In the genomic region with DNA sequence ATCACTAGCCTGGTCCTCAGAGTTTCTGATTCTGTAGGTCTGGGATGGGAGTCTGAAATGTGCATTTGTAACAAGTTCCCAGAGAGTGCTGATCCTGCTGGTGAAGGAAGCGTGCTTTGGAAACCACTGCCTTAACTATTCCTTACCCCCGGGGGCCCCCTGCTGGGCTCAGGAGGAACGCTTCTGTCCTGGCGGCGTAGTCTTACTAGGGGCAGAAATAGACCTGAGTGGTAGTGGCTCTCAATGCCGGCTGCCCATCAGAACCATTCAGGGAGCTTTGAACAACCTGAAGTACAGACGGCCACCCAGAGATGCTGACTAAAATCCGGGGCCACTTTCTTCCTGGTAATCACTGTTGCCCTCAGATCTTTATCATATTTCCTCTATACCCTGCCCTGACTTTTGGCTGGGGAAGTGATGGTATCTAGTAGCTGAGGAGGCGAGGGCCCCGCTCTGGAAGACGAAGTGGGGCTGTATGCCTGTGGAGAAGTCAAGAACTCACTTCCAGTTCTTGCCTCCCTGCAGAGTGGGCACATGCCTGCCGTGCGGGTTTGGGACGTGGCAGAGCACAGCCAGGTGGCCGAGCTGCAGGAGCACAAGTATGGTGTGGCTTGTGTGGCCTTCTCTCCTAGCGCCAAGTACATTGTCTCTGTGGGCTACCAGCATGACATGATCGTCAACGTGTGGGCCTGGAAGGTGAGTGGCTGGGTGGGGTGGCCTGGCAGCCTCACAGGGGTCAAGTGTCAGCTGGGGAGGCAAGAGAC, we compare ENCODE assay signal across 8 cellular contexts. TPM values are rescaled to one million over a fixed set of nuclear protein-coding genes. Genes with fewer than 3 reads are reported as not detected.
DNase-seq lines count a peak whose midpoint lies in the region; ATAC-seq, FAIRE-seq and TF ChIP-seq lines count a peak whose summit lies in the region.

No MANE protein-coding gene starts in this region.

- no peak for DNase-seq in BJ (ENCODE audit: low read depth)
- DNase-seq in GOT3 (lab: John Stamatoyannopoulos, UW): peak; percentile 18
- DNase-seq in NCI-H460 (ENCODE audit: extremely low read depth, low read depth): peak; percentile 69
- DNase-seq in activated CD4-positive, alpha-beta T cell treated with anti-CD3 and anti-CD28 coated beads for 48 hours: peak; percentile 83
- DNase-seq in choroid plexus epithelial cell (ENCODE audit: low read depth): peak; percentile 91
- DNase-seq in HepG2 (ENCODE audit: low spot score): peak; percentile 69
- DNase-seq in stimulated activated CD4-positive, alpha-beta T cell treated with anti-CD3 and anti-CD28 coated beads, TNF-alpha, amount 100 ng/mL, for 24 hours (ENCODE audit: low read depth in 3 of 3): peak; percentile 58 to 72 (median 62)

- peak; percentile 95 for TF ChIP-seq RAD21 in HepG2 (CRISPR knock-in tag; IDR thresholded peaks at IDR 0.05)

- no peaks in the 10 kb centered on the region for H4K20me1 ChIP-seq in HepG2 (ENCODE audit: insufficient read depth, low read length)

- H3K36me3 ChIP-seq in BJ (ENCODE audit: control insufficient read depth, insufficient read depth, low read length): peaks cover 20% of the 10 kb centered on the region
- peaks cover 3 to 10% of the 10 kb centered on the region in 2 experiments; a peak in 1 of 5 replicates for H3K36me3 ChIP-seq in HepG2 (replicated peaks in 1 of 2; ENCODE audit: control insufficient read depth in 1 of 2, insufficient read depth in 2 of 2, low read length in 2 of 2)

- TF ChIP-seq POLR2A in HepG2 (IDR thresholded peaks at IDR 0.05; ENCODE audit: insufficient read depth in 1 of 2, low read depth in 2 of 2, low read length in 2 of 2): no peak

- no peaks in the 10 kb centered on the region for H3K9me3 ChIP-seq in HepG2 (ENCODE audit: low read length)

- CTCF ChIA-PET in BJ (lab: Yijun Ruan, JAX) (interaction anchor here (0.5 to 12.9 kb wide), 28 partner anchors 10 to 369 kb away, joined by 3 to 330 read pairs (median 4); a partner anchor contains a TSS), HepG2 (lab: Yijun Ruan, JAX; ENCODE audit: low intra/inter-chr PET ratio, low total read pairs) (interaction anchor here (4.8 kb wide), 1 partner anchor 39 kb away, joined by 98 read pairs; a partner anchor contains a TSS)

- peak; percentile 88 for FAIRE-seq in HepG2 (lab: Jason Lieb, UNC)

- no peak overlapping the region for H3K4me2 ChIP-seq in HepG2 (ENCODE audit: low read depth, low read length)

- no peak overlapping the region for H3K9ac ChIP-seq in HepG2 (ENCODE audit: insufficient read depth, low read depth, low read length)

- TF ChIP-seq EP300 in HepG2 (IDR thresholded peaks at IDR 0.05; ENCODE audit: low read depth in 2 of 2, low read length in 2 of 2) (no peak), HepG2 (CRISPR knock-in tag; IDR thresholded peaks at IDR 0.05; ENCODE audit: borderline replicate concordance) (no peak)

- intact Hi-C loops in HepG2 (cut with micrococcal nuclease; ENCODE audit: unreplicated experiment): loop anchor here (1.0 to 5.0 kb wide), 2 partner anchors 39 to 249 kb away; no protein-coding TSS in a partner anchor

- BruUV-seq in HepG2 (replicated peaks; lab: Mats Ljungman, UMichigan): no TSS peak

- TF ChIP-seq CTCF in BJ (IDR thresholded peaks at IDR 0.05; ENCODE audit: insufficient read depth, low read depth, low read length): peak; percentile 95
- peak; percentile 92 for TF ChIP-seq CTCF in choroid plexus epithelial cell (conservative IDR thresholded peaks at IDR 0.05; ENCODE audit: low read depth, low read length)
- peak; percentile 88 for TF ChIP-seq CTCF in HepG2 (CRISPR knock-in tag; IDR thresholded peaks at IDR 0.05)

- 27% methylated on average over 9 of the region's 18 CpGs for WGBS in HepG2 (ENCODE audit: low lambda C conversion rate)

- no peak overlapping the region for H2AFZ ChIP-seq in HepG2 (ENCODE audit: low read length)

- H3K4me1 ChIP-seq in HepG2 (ENCODE audit: insufficient read depth, low read length): no peaks in the 10 kb centered on the region

- H3K27ac ChIP-seq in HepG2 (ENCODE audit: extremely low read length, insufficient read depth, low read length): no peak overlapping the region

- POLR2A ChIA-PET in BJ (lab: Charles Lee) (no interaction called here), HepG2 (lab: Yijun Ruan, JAX) (interaction anchor here (1.4 to 3.4 kb wide), 2 partner anchors 38 to 267 kb away, joined by 3 to 20 read pairs; a partner anchor contains a TSS)

- H3K27me3 ChIP-seq in BJ (ENCODE audit: control insufficient read depth, insufficient read depth, low read length) (no peaks in the 10 kb centered on the region), HepG2 (ENCODE audit: control insufficient read depth in 1 of 2, insufficient read depth in 2 of 2, low read length in 2 of 2) (no peaks in the 10 kb centered on the region)

- ATAC-seq in HepG2 (peak; percentile 93), GM19467 (IDR thresholded peaks at IDR 0.05; ENCODE audit: unreplicated experiment) (no peak)

- in situ Hi-C loops in HepG2 (cut with HindIII; ENCODE audit: extremely low pct_ligation_motif_present, low pct_unique_long_range_greater_than_20kb): loop anchor here (5.0 kb wide), 1 partner anchor 39 kb away; a partner anchor contains a TSS

- no peaks in the 10 kb centered on the region for H3K79me2 ChIP-seq in HepG2 (ENCODE audit: insufficient read depth, low read length)

- H3K4me3 ChIP-seq in BJ (ENCODE audit: low read depth, low read length) (no peak overlapping the region), choroid plexus epithelial cell (ENCODE audit: low read depth, low read length) (no peak overlapping the region), HepG2 (replicated peaks in 1 of 3; ENCODE audit: insufficient read depth in 1 of 3, low read depth in 2 of 3, low read length in 3 of 3) (no peak overlapping the region)

RNA-seq across cellular contexts. Expression of a gene that starts 16.3 kb away (rescaled TPM):
- 2.8 and 3.4 TPM in 2 replicates for polyA plus RNA-seq in BJ (2011; rRNA removed)
- polyA minus RNA-seq in BJ (2011; rRNA and poly(A)+ RNA removed): 1.0 and 1.6 TPM in 2 replicates
- total RNA-seq in NCI-H460 (2014; rRNA removed; shearing (Covaris generic)): 3.1 TPM in 2 replicates
- polyA plus RNA-seq in NCI-H460 (2014; cell fraction: nucleus; rRNA removed): 18.1 and 20.6 TPM in 2 replicates
- total RNA-seq in HepG2 (2016; rRNA removed; fragmentation: Illumina TruSeq; extraction: Trizol): 5.4 and 7.1 TPM in 2 replicates
- total RNA-seq in HepG2 (2016; cell fraction: cytosol; rRNA removed; fragmentation: Illumina TruSeq; extraction: Trizol; ENCODE audit: low read depth): 0.40 and 0.53 TPM in 2 replicates
- total RNA-seq in HepG2 (2016; cell fraction: insoluble cytoplasmic fraction; rRNA removed; fragmentation: Illumina TruSeq; extraction: Trizol): 6.2 and 6.5 TPM in 2 replicates
- total RNA-seq in HepG2 (2016; cell fraction: membrane; rRNA removed; fragmentation: Illumina TruSeq; extraction: Trizol): 2.0 and 2.1 TPM in 2 replicates
- total RNA-seq in HepG2 (2016; cell fraction: nucleus; rRNA removed; fragmentation: Illumina TruSeq; extraction: Trizol): 7.6 and 8.2 TPM in 2 replicates
- polyA plus RNA-seq in HepG2 (2011; rRNA removed): 6.4 and 7.2 TPM in 2 replicates
- 4.5 and 4.9 TPM in 2 replicates for polyA plus RNA-seq in HepG2 (2011; cell fraction: cytosol; rRNA removed)
- polyA plus RNA-seq in HepG2 (2011; cell fraction: nucleus; rRNA removed): 22.2 and 32.3 TPM in 2 replicates
- polyA plus RNA-seq in HepG2 (2012): 3.7 and 5.4 TPM in 2 replicates
- 2.3 TPM in 2 replicates for polyA plus RNA-seq in HepG2 (2016; cell fraction: cytosol; fragmentation: Illumina TruSeq; extraction: Trizol; ENCODE audit: low read depth)
- polyA plus RNA-seq in HepG2 (2016; cell fraction: insoluble cytoplasmic fraction; fragmentation: Illumina TruSeq; extraction: Trizol; ENCODE audit: low read depth): 5.3 and 6.2 TPM in 2 replicates
- 2.5 and 2.6 TPM in 2 replicates for polyA plus RNA-seq in HepG2 (2016; cell fraction: membrane; fragmentation: Illumina TruSeq; extraction: Trizol; ENCODE audit: low read depth)
- polyA plus RNA-seq in HepG2 (2016; cell fraction: nucleus; fragmentation: Illumina TruSeq; extraction: Trizol; ENCODE audit: insufficient read depth, low read depth): 17.3 and 19.5 TPM in 2 replicates
- 7.1 and 9.6 TPM in 2 replicates for polyA minus RNA-seq in HepG2 (2011; rRNA and poly(A)+ RNA removed; ENCODE audit: low replicate concordance)
- polyA minus RNA-seq in HepG2 (2011; cell fraction: cytosol; rRNA and poly(A)+ RNA removed): 1.2 and 4.6 TPM in 2 replicates
- polyA minus RNA-seq in HepG2 (2011; cell fraction: nucleus; rRNA and poly(A)+ RNA removed): 3.2 and 8.8 TPM in 2 replicates

RNA-seq across cellular contexts. Expression of a gene that starts 27.0 kb away (rescaled TPM):
- polyA plus RNA-seq in BJ (2011; rRNA removed): 2.1 and 2.4 TPM in 2 replicates
- 0.21 and 0.43 TPM in 2 replicates for polyA minus RNA-seq in BJ (2011; rRNA and poly(A)+ RNA removed)
- total RNA-seq in NCI-H460 (2014; rRNA removed; shearing (Covaris generic)): 1.7 and 4.0 TPM in 2 replicates
- polyA plus RNA-seq in NCI-H460 (2014; cell fraction: nucleus; rRNA removed): 32.5 and 37.6 TPM in 2 replicates
- 0.55 and 5.1 TPM in 2 replicates for total RNA-seq in HepG2 (2016; rRNA removed; fragmentation: Illumina TruSeq; extraction: Trizol)
- 1.1 and 1.6 TPM in 2 replicates for total RNA-seq in HepG2 (2016; cell fraction: cytosol; rRNA removed; fragmentation: Illumina TruSeq; extraction: Trizol; ENCODE audit: low read depth)
- total RNA-seq in HepG2 (2016; cell fraction: insoluble cytoplasmic fraction; rRNA removed; fragmentation: Illumina TruSeq; extraction: Trizol): 0.88 and 2.9 TPM in 2 replicates
- 0.55 and 1.1 TPM in 2 replicates for total RNA-seq in HepG2 (2016; cell fraction: membrane; rRNA removed; fragmentation: Illumina TruSeq; extraction: Trizol)
- 4.1 and 4.8 TPM in 2 replicates for total RNA-seq in HepG2 (2016; cell fraction: nucleus; rRNA removed; fragmentation: Illumina TruSeq; extraction: Trizol)
- 8.0 and 10.2 TPM in 2 replicates for polyA plus RNA-seq in HepG2 (2011; rRNA removed)
- polyA plus RNA-seq in HepG2 (2011; cell fraction: cytosol; rRNA removed): 1.2 and 1.9 TPM in 2 replicates
- 51.3 and 67.9 TPM in 2 replicates for polyA plus RNA-seq in HepG2 (2011; cell fraction: nucleus; rRNA removed)
- 2.9 and 3.7 TPM in 2 replicates for polyA plus RNA-seq in HepG2 (2012)
- polyA plus RNA-seq in HepG2 (2016; cell fraction: cytosol; fragmentation: Illumina TruSeq; extraction: Trizol; ENCODE audit: low read depth): 0.61 and 1.4 TPM in 2 replicates
- polyA plus RNA-seq in HepG2 (2016; cell fraction: insoluble cytoplasmic fraction; fragmentation: Illumina TruSeq; extraction: Trizol; ENCODE audit: low read depth): 0.63 and 1.2 TPM in 2 replicates
- 1.0 and 1.5 TPM in 2 replicates for polyA plus RNA-seq in HepG2 (2016; cell fraction: membrane; fragmentation: Illumina TruSeq; extraction: Trizol; ENCODE audit: low read depth)
- polyA plus RNA-seq in HepG2 (2016; cell fraction: nucleus; fragmentation: Illumina TruSeq; extraction: Trizol; ENCODE audit: insufficient read depth, low read depth): 15.6 and 20.4 TPM in 2 replicates
- 1.1 and 2.7 TPM in 2 replicates for polyA minus RNA-seq in HepG2 (2011; rRNA and poly(A)+ RNA removed; ENCODE audit: low replicate concordance)
- 2.2 TPM in 1 of 2 replicates, not detected in the other for polyA minus RNA-seq in HepG2 (2011; cell fraction: cytosol; rRNA and poly(A)+ RNA removed)
- polyA minus RNA-seq in HepG2 (2011; cell fraction: nucleus; rRNA and poly(A)+ RNA removed): 4.4 and 4.6 TPM in 2 replicates

RNA-seq across cellular contexts. Expression of a gene that starts 37.3 kb away (rescaled TPM):
- polyA plus RNA-seq in BJ (2011; rRNA removed): 4.8 and 8.3 TPM in 2 replicates
- polyA minus RNA-seq in BJ (2011; rRNA and poly(A)+ RNA removed): 20.9 and 26.7 TPM in 2 replicates
- 8.2 and 9.0 TPM in 2 replicates for total RNA-seq in NCI-H460 (2014; rRNA removed; shearing (Covaris generic))
- 30.8 and 37.5 TPM in 2 replicates for polyA plus RNA-seq in NCI-H460 (2014; cell fraction: nucleus; rRNA removed)
- total RNA-seq in HepG2 (2016; rRNA removed; fragmentation: Illumina TruSeq; extraction: Trizol): 3.9 and 7.3 TPM in 2 replicates
- total RNA-seq in HepG2 (2016; cell fraction: cytosol; rRNA removed; fragmentation: Illumina TruSeq; extraction: Trizol; ENCODE audit: low read depth): 2.9 and 4.5 TPM in 2 replicates
- 3.2 and 7.7 TPM in 2 replicates for total RNA-seq in HepG2 (2016; cell fraction: insoluble cytoplasmic fraction; rRNA removed; fragmentation: Illumina TruSeq; extraction: Trizol)
- total RNA-seq in HepG2 (2016; cell fraction: membrane; rRNA removed; fragmentation: Illumina TruSeq; extraction: Trizol): 2.3 and 2.4 TPM in 2 replicates
- total RNA-seq in HepG2 (2016; cell fraction: nucleus; rRNA removed; fragmentation: Illumina TruSeq; extraction: Trizol): 12.3 and 15.3 TPM in 2 replicates
- polyA plus RNA-seq in HepG2 (2011; rRNA removed): 3.0 and 4.7 TPM in 2 replicates
- polyA plus RNA-seq in HepG2 (2011; cell fraction: cytosol; rRNA removed): 0.88 and 1.0 TPM in 2 replicates
- 26.1 and 64.5 TPM in 2 replicates for polyA plus RNA-seq in HepG2 (2011; cell fraction: nucleus; rRNA removed)
- 3.9 and 4.1 TPM in 2 replicates for polyA plus RNA-seq in HepG2 (2012)
- polyA plus RNA-seq in HepG2 (2016; cell fraction: cytosol; fragmentation: Illumina TruSeq; extraction: Trizol; ENCODE audit: low read depth): 0.11 and 0.12 TPM in 2 replicates
- 0.94 and 1.7 TPM in 2 replicates for polyA plus RNA-seq in HepG2 (2016; cell fraction: insoluble cytoplasmic fraction; fragmentation: Illumina TruSeq; extraction: Trizol; ENCODE audit: low read depth)
- polyA plus RNA-seq in HepG2 (2016; cell fraction: membrane; fragmentation: Illumina TruSeq; extraction: Trizol; ENCODE audit: low read depth): 0.27 and 0.49 TPM in 2 replicates
- polyA plus RNA-seq in HepG2 (2016; cell fraction: nucleus; fragmentation: Illumina TruSeq; extraction: Trizol; ENCODE audit: insufficient read depth, low read depth): 19.4 and 21.3 TPM in 2 replicates
- polyA minus RNA-seq in HepG2 (2011; rRNA and poly(A)+ RNA removed; ENCODE audit: low replicate concordance): 17.2 and 24.6 TPM in 2 replicates
- 3.0 and 3.1 TPM in 2 replicates for polyA minus RNA-seq in HepG2 (2011; cell fraction: cytosol; rRNA and poly(A)+ RNA removed)
- polyA minus RNA-seq in HepG2 (2011; cell fraction: nucleus; rRNA and poly(A)+ RNA removed): 23.3 and 23.4 TPM in 2 replicates
